In the genomic region with DNA sequence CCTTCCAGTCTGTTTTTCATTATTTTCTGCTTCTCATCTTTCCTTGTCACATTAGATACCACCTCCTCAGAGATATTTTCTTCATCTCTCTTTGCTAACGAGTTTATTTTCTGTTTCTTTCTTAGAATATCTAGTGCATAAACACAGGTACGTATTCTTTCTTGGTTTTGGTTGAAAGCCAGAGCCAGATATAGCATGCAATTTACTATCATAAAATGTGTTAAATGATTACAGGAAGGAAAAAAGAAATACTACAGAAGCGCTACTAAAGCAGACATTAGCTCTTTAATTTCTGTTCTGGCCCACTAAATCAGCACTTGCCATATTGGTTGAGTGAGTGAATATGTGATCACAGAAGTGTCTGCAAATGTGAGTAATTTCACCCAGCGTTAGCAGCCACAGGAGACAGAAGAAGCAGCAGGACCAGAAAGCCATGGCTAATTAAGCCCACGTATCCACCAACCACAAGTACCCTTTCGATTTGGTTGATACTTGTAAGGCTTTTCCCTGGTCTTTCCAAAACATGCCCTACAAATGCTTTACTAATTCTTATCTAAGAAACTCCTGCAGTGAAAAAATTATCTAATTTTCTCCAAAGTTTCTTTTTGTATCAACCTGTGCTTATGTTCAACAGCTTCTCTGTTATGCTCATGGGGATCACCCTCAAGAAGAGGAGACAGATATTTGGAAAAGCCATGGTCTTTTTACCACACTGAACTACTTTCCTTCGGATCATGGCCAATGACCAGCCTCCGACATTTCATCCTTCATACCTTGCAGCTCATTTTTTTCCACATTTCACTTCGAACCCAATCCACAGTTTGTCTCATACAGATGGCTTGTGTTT, we compare ENCODE assay signal across 12 cellular contexts. TPM values are rescaled to one million over a fixed set of nuclear protein-coding genes. Genes with fewer than 3 reads are reported as not detected.
A peak's percentile ranks its signal among the peaks of the same experiment; 100 is the strongest.
DNase-seq lines count a peak whose midpoint lies in the region; ATAC-seq and TF ChIP-seq lines count a peak whose summit lies in the region.
"Had no signal": no experiment of that assay in that cellular context is flagged by ENCODE, and none has a peak within 500 bp of the region (broad histone marks: within the 10 kb centered on the region; RNA-seq: fewer than 3 reads in every experiment).

No MANE protein-coding gene starts in this region.

- H3K27ac Mint-ChIP-seq in Calu3 (ENCODE audit: unreplicated experiment), result peak overlapping the region; percentile 53

- DNase-seq in Calu3, result no peak
- no peak for DNase-seq in RWPE2 (ENCODE audit: low spot score)
- no peak for DNase-seq in colonic mucosa
- no peak for DNase-seq in ecto neural progenitor cell (ENCODE audit: low spot score)
- no peak for DNase-seq in ACHN
- DNase-seq in left lung, result no peak
- DNase-seq: body of pancreas, ovary had no signal

- no TSS peak for BruUV-seq in Calu3 (replicated peaks; lab: Mats Ljungman, UMichigan)

- H3K36me3 Mint-ChIP-seq in Calu3 (ENCODE audit: insufficient read depth, unreplicated experiment), result no peaks in the 10 kb centered on the region

- intact Hi-C loops in Calu3 (cut with micrococcal nuclease; ENCODE audit: unreplicated experiment) (no loop called here), colonic mucosa (cut with DNase I) (no loop called here), left lung (cut with DNase I) (no loop called here)

- no peak overlapping the region for H3K4me3 Mint-ChIP-seq in Calu3 (ENCODE audit: low read depth, unreplicated experiment)

- H3K9ac ChIP-seq in colonic mucosa (ENCODE audit: low read depth in 2 of 2, low read length in 2 of 2), result no peak overlapping the region
- H3K9ac ChIP-seq: BLaER1 had no signal

- H3K27ac ChIP-seq in RWPE2 (ENCODE audit: poor library complexity, severe bottlenecking) (peak overlapping the region; percentile 92), colonic mucosa (no peak overlapping the region), left lung (peak overlapping the region in 1 of 2 donors; percentile 41)
- H3K27ac ChIP-seq: BLaER1, body of pancreas, VCaP had no signal

- H3K36me3 ChIP-seq in RWPE2 (ENCODE audit: low read depth) (no peaks in the 10 kb centered on the region), colonic mucosa (no peaks in the 10 kb centered on the region), left lung (no peaks in the 10 kb centered on the region)
- H3K36me3 ChIP-seq: BLaER1, ovary had no signal

- in situ Hi-C loops in ACHN (cut with HindIII; ENCODE audit: low pct_ligation_motif_present, low pct_unique_long_range_greater_than_20kb, low sequenced_read_pairs), result no loop called here

- peaks cover 62% of the 10 kb centered on the region for H3K4me1 Mint-ChIP-seq in Calu3 (ENCODE audit: low read depth, unreplicated experiment)

- peaks cover 5% of the 10 kb centered on the region for H3K9me3 Mint-ChIP-seq in Calu3 (ENCODE audit: low read depth, unreplicated experiment)

- no peaks in the 10 kb centered on the region for H3K9me3 ChIP-seq in RWPE2 (ENCODE audit: severe bottlenecking)
- no peaks in the 10 kb centered on the region for H3K9me3 ChIP-seq in colonic mucosa
- H3K9me3 ChIP-seq in left lung, result no peaks in the 10 kb centered on the region
- H3K9me3 ChIP-seq: BLaER1, body of pancreas, ovary had no signal

- H3K4me3 ChIP-seq in RWPE2 (ENCODE audit: severe bottlenecking), result no peak overlapping the region
- no peak overlapping the region for H3K4me3 ChIP-seq in colonic mucosa
- H3K4me3 ChIP-seq in left lung, result no peak overlapping the region
- H3K4me3 ChIP-seq: BLaER1, body of pancreas, ovary had no signal

- H3K27me3 Mint-ChIP-seq in Calu3 (ENCODE audit: unreplicated experiment), result no peaks in the 10 kb centered on the region

- TF ChIP-seq CTCF in Calu3 (IDR thresholded peaks at IDR 0.05; ENCODE audit: unreplicated experiment) (no peak), RWPE2 (IDR thresholded peaks at IDR 0.05; ENCODE audit: poor library complexity, severe bottlenecking) (no peak), colonic mucosa (IDR thresholded peaks at IDR 0.05) (no peak), left lung (IDR thresholded peaks at IDR 0.05) (no peak)

- H3K27me3 ChIP-seq in RWPE2 (ENCODE audit: insufficient read depth, poor library complexity, severe bottlenecking), result no peaks in the 10 kb centered on the region
- H3K27me3 ChIP-seq in colonic mucosa, result no peaks in the 10 kb centered on the region
- no peaks in the 10 kb centered on the region for H3K27me3 ChIP-seq in left lung
- H3K27me3 ChIP-seq: BLaER1, body of pancreas, ovary had no signal

- H3K4me1 ChIP-seq in RWPE2 (ENCODE audit: insufficient read depth, poor library complexity, severe bottlenecking) (peaks cover 23% of the 10 kb centered on the region), colonic mucosa (no peaks in the 10 kb centered on the region), left lung (no peaks in the 10 kb centered on the region)
- H3K4me1 ChIP-seq: BLaER1 had no signal

- ATAC-seq in GM19328 (IDR thresholded peaks at IDR 0.05; ENCODE audit: unreplicated experiment), result peak; percentile 34
- ATAC-seq in HG02938 (IDR thresholded peaks at IDR 0.05; ENCODE audit: unreplicated experiment), result peak; percentile 41
- no peak for ATAC-seq in RWPE2 (ENCODE audit: low read depth)
- no peak for ATAC-seq in left lung
- ATAC-seq: body of pancreas had no signal

- CTCF ChIA-PET in Calu3 (lab: Charles Lee), result interaction anchor here (1.7 kb wide), 1 partner anchor 8 kb away, joined by 3 read pairs; no protein-coding TSS in a partner anchor

RNA-seq across cellular contexts. Expression of a gene that starts 23.1 kb away (rescaled TPM):
- total RNA-seq in Calu3 (2022) (190 and 199 TPM in 2 replicates), colonic mucosa (10 to 100 TPM in 1 of 2 donors, 1 to 10 TPM in 1; 9.5 to 12.8 TPM), left lung (10 to 100 TPM; 28.5 to 36.2 TPM)

Comparison
In these comparisons a context has a peak if more than half of its experiments do, and no peak if none do; other contexts are left out.
1. ATAC-seq: peak in GM19328 (single experiment) and HG02938 (single experiment); none in RWPE2 (single experiment) and left lung (single experiment).